9 cellular contexts compared by ENCODE assay signal in genomic region chr2:239264838-239265651, GRCh38.
DNase-seq lines count a peak whose midpoint lies in the region; ATAC-seq and TF ChIP-seq lines count a peak whose summit lies in the region.
"Had no signal": no experiment of that assay in that cellular context is flagged by ENCODE, and none has a peak within 500 bp of the region (broad histone marks: within the 10 kb centered on the region; RNA-seq: fewer than 3 reads in every experiment).

No MANE protein-coding gene starts in this region.

- ATAC-seq in activated naive CD8-positive, alpha-beta T cell treated with anti-CD3 and anti-CD28 coated beads, Interleukin-2, amount 10 ng/mL, durations not matched to agents 7 days and 5 days (ENCODE audit: low read depth) = peak; percentile 67

- H3K27me3 ChIP-seq in Peyer's patch (no peaks in the 10 kb centered on the region), iPS-18a (ENCODE audit: control insufficient read depth, insufficient read depth, low read length) (no peaks in the 10 kb centered on the region)

- no peak for TF ChIP-seq POLR2A in Peyer's patch (IDR thresholded peaks at IDR 0.05)

- peak in 1 of 6 experiments; percentile 2 for TF ChIP-seq CTCF in Peyer's patch (IDR thresholded peaks at IDR 0.05)

- peak overlapping the region; percentile 6 to 85 (median 72) for H3K27ac ChIP-seq in Peyer's patch
- peak overlapping the region; percentile 69 for H3K27ac ChIP-seq in iPS-18a (ENCODE audit: low read length)
- H3K27ac ChIP-seq: 22Rv1 had no signal

- H3K9ac ChIP-seq in iPS-18a (ENCODE audit: low read length) = peak overlapping the region; percentile 15

- no peaks in the 10 kb centered on the region for H3K9me3 ChIP-seq in Peyer's patch
- no peaks in the 10 kb centered on the region for H3K9me3 ChIP-seq in iPS-18a (ENCODE audit: control insufficient read depth, low read depth, low read length)

- H3K4me3 ChIP-seq in Peyer's patch (no peak overlapping the region), iPS-18a (ENCODE audit: low read length) (no peak overlapping the region)

- H3K4me1 ChIP-seq in Peyer's patch (peaks cover 22 to 78% (median 52%) of the 10 kb centered on the region in 4 donors), iPS-18a (ENCODE audit: control insufficient read depth, low read depth, low read length) (peaks cover 27% of the 10 kb centered on the region)

- peak; percentile 14 for DNase-seq in DMS 273 (lab: John Stamatoyannopoulos, UW; ENCODE audit: unreplicated experiment)
- no peak for DNase-seq in DMS 273 treated with DMSO at 0.1 percent for 48 hours (lab: John Stamatoyannopoulos, UW)
- peak in 2 of 3 donors; percentile 52 to 63 for DNase-seq in Peyer's patch
- peak; percentile 69 for DNase-seq in activated naive CD8-positive, alpha-beta T cell treated with anti-CD3 and anti-CD28 coated beads, Interleukin-2, amount 10 ng/mL, durations not matched to agents 7 days and 5 days
- peak; percentile 40 to 55 for DNase-seq in stimulated activated CD8-positive, alpha-beta memory T cell treated with anti-CD3 and anti-CD28 coated beads, Interleukin-15, amount 100 ng/mL, for 4 hours (ENCODE audit: low read depth in 2 of 2)
- no peak for DNase-seq in ACHN
- DNase-seq in cerebellar nuclear complex (lab: John Stamatoyannopoulos, UW) = no peak

- no peaks in the 10 kb centered on the region for H3K9me3 Mint-ChIP-seq in activated naive CD8-positive, alpha-beta T cell treated with anti-CD3 and anti-CD28 coated beads, Interleukin-2, amount 10 ng/mL, durations not matched to agents 7 days and 5 days

- H3K27ac Mint-ChIP-seq in activated naive CD8-positive, alpha-beta T cell treated with anti-CD3 and anti-CD28 coated beads, Interleukin-2, amount 10 ng/mL, durations not matched to agents 7 days and 5 days = peak overlapping the region; percentile 97

- H3K27me3 Mint-ChIP-seq in activated naive CD8-positive, alpha-beta T cell treated with anti-CD3 and anti-CD28 coated beads, Interleukin-2, amount 10 ng/mL, durations not matched to agents 7 days and 5 days = no peaks in the 10 kb centered on the region

- peak overlapping the region; percentile 90 for H3K4me3 Mint-ChIP-seq in activated naive CD8-positive, alpha-beta T cell treated with anti-CD3 and anti-CD28 coated beads, Interleukin-2, amount 10 ng/mL, durations not matched to agents 7 days and 5 days

- in situ Hi-C loops in ACHN (cut with HindIII; ENCODE audit: low pct_ligation_motif_present, low pct_unique_long_range_greater_than_20kb, low sequenced_read_pairs) = no loop called here

- H3K4me1 Mint-ChIP-seq in activated naive CD8-positive, alpha-beta T cell treated with anti-CD3 and anti-CD28 coated beads, Interleukin-2, amount 10 ng/mL, durations not matched to agents 7 days and 5 days = peaks cover 62% of the 10 kb centered on the region

- peaks cover 6% of the 10 kb centered on the region for H3K36me3 Mint-ChIP-seq in activated naive CD8-positive, alpha-beta T cell treated with anti-CD3 and anti-CD28 coated beads, Interleukin-2, amount 10 ng/mL, durations not matched to agents 7 days and 5 days

- POLR2A ChIA-PET in activated naive CD8-positive, alpha-beta T cell treated with anti-CD3 and anti-CD28 coated beads, Interleukin-2, amount 10 ng/mL, durations not matched to agents 7 days and 5 days (lab: Charles Lee) = interaction anchor here (0.8 to 3.1 kb wide), 9 partner anchors 8 to 136 kb away, joined by 3 to 22 read pairs (median 3); partner anchors contain the start of gene HDAC4

- no peaks in the 10 kb centered on the region for H3K36me3 ChIP-seq in Peyer's patch
- no peaks in the 10 kb centered on the region for H3K36me3 ChIP-seq in iPS-18a (ENCODE audit: control insufficient read depth, low read depth, low read length)

Comparison
In these comparisons a context has a peak if more than half of its experiments do, and no peak if none do; other contexts are left out.
1. DNase-seq: peak in DMS 273 (single experiment), Peyer's patch (2 of 3), activated naive CD8-positive, alpha-beta T cell treated with anti-CD3 and anti-CD28 coated beads, Interleukin-2, amount 10 ng/mL, durations not matched to agents 7 days and 5 days (single experiment) and stimulated activated CD8-positive, alpha-beta memory T cell treated with anti-CD3 and anti-CD28 coated beads, Interleukin-15, amount 100 ng/mL, for 4 hours (2 of 2); none in DMS 273 treated with DMSO at 0.1 percent for 48 hours (single experiment), ACHN (single experiment) and cerebellar nuclear complex (0 of 2).